8 cellular contexts compared by ENCODE assay signal in genomic region chr1:27349784-27350672, GRCh38. TPM values are rescaled to one million over a fixed set of nuclear protein-coding genes. Genes with fewer than 3 reads are reported as not detected.
DNase-seq lines count a peak whose midpoint lies in the region; ATAC-seq and TF ChIP-seq lines count a peak whose summit lies in the region.

No MANE protein-coding gene starts in this region.

- peak overlapping the region; percentile 41 for H3K9ac ChIP-seq in ES-I3 (ENCODE audit: low read depth, low read length)

- H3K27ac ChIP-seq in dorsolateral prefrontal cortex (peak overlapping the region in 2 of 59 donors; percentile 28 to 57), transverse colon (peak overlapping the region; percentile 2 to 55 (median 5))

- TF ChIP-seq CTCF in dorsolateral prefrontal cortex (IDR thresholded peaks at IDR 0.05 in 54 of 56, conservative IDR thresholded peaks at IDR 0.05 in 2 of 56; ENCODE audit: low read depth in 1 of 56, partially characterized antibody in 56 of 56) (no peak), transverse colon (IDR thresholded peaks at IDR 0.05) (peak in 1 of 5 experiments; percentile 14)

- H3K36me3 ChIP-seq in ES-I3 (ENCODE audit: insufficient read depth, low read length) (no peaks in the 10 kb centered on the region), transverse colon (no peaks in the 10 kb centered on the region)

- H3K27me3 ChIP-seq in dorsolateral prefrontal cortex (peaks cover 0 to 22% (median 4%) of the 10 kb centered on the region in 45 donors), transverse colon (no peaks in the 10 kb centered on the region)

- no peaks in the 10 kb centered on the region for H3K9me3 ChIP-seq in ES-I3 (ENCODE audit: control insufficient read depth, insufficient read depth, low read length)
- no peaks in the 10 kb centered on the region for H3K9me3 ChIP-seq in transverse colon

- no peak for TF ChIP-seq EP300 in transverse colon (IDR thresholded peaks at IDR 0.05; ENCODE audit: low read depth)

- in situ Hi-C loops in transverse colon (cut with MboI; ENCODE audit: low pct_ligation_motif_present in 1 of 4, low pct_unique_long_range_greater_than_20kb in 1 of 4, low sequenced_read_pairs in 3 of 4): no loop called here

- TF ChIP-seq POLR2A in transverse colon (IDR thresholded peaks at IDR 0.05): no peak

- H3K4me1 ChIP-seq in ES-I3 (ENCODE audit: insufficient read depth, low read length) (peaks cover 11% of the 10 kb centered on the region; the same call in 1 of the 2 replicates), transverse colon (peaks cover 15 to 30% (median 26%) of the 10 kb centered on the region in 4 donors)

- DNase-seq in NCI-H345 (lab: John Stamatoyannopoulos, UW) (peak; percentile 76), dorsolateral prefrontal cortex (peak in 6 of 10 donors; percentile 24 to 65 (median 51)), lung microvascular endothelial cell (ENCODE audit: low read depth in 2 of 2) (peak; percentile 73 to 79), transverse colon (peak; percentile 72), H4 (ENCODE audit: low spot score) (no peak)

- intact Hi-C loops in dorsolateral prefrontal cortex (cut with DNase I): loop anchor here in 1 of 2 donors (10.0 kb wide), 1 partner anchor 1905 kb away; no protein-coding TSS in a partner anchor
- intact Hi-C loops in transverse colon (cut with DNase I; ENCODE audit: low total_unique reads): no loop called here

- ATAC-seq in HG03565 (IDR thresholded peaks at IDR 0.05; ENCODE audit: unreplicated experiment): no peak
- no peak for ATAC-seq in GM18858 (IDR thresholded peaks at IDR 0.05; ENCODE audit: unreplicated experiment)

- WGBS in transverse colon (ENCODE audit: low coverage in 1 of 2), 2 donors: 19 to 42% methylated on average over 4 to 72 of the region's 84 CpGs

- H3K4me3 ChIP-seq in dorsolateral prefrontal cortex (peak overlapping the region; percentile 1 to 69 (median 49)), transverse colon (peak overlapping the region; percentile 25 to 56 (median 37))

RNA-seq across cellular contexts. Expression of gene SYTL1, which starts 8.2 kb away (rescaled TPM):
- total RNA-seq in dorsolateral prefrontal cortex (1 to 10 TPM in 98 of 120 experiments, under 1 TPM in 22; 0.37 to 5.3 (median 2.2) TPM), lung microvascular endothelial cell (0.22 TPM in 1 of 2 replicates, not detected in the other), transverse colon (1 to 10 TPM; 5.2 to 9.2 (median 6.9) TPM)
- total RNA-seq in H4 (2014; rRNA removed; shearing (Covaris generic)): 0.99 and 1.0 TPM in 2 replicates

RNA-seq across cellular contexts. Expression of gene MAP3K6, which starts 16.7 kb away (rescaled TPM):
- 10 to 100 TPM in 116 of 120 experiments, 1 to 10 TPM in 4; 8.7 to 37.4 (median 18.7) TPM for total RNA-seq in dorsolateral prefrontal cortex
- total RNA-seq in lung microvascular endothelial cell: 2.0 and 3.9 TPM in 2 replicates
- total RNA-seq in transverse colon: 10 to 100 TPM; 13.5 to 35.5 (median 24.4) TPM
- total RNA-seq in H4 (2014; rRNA removed; shearing (Covaris generic)): 4.2 and 6.7 TPM in 2 replicates

RNA-seq across cellular contexts. Expression of gene FCN3, which starts 24.6 kb away (rescaled TPM):
- total RNA-seq in dorsolateral prefrontal cortex (1 to 10 TPM in 17 of 120 experiments, under 1 TPM in 38, not detected in 65; 0.38 to 2.3 (median 0.74) TPM), lung microvascular endothelial cell (not detected in 2 replicates), transverse colon (1 to 10 TPM in 2 of 4 donors, not detected in 2; 1.2 to 1.9 TPM)
- total RNA-seq in H4 (2014; rRNA removed; shearing (Covaris generic)): not detected in 2 replicates

RNA-seq across cellular contexts. Expression of gene TMEM222, which starts 28.1 kb away (rescaled TPM):
- 10 to 100 TPM; 37.6 to 69.9 (median 51.8) TPM for total RNA-seq in dorsolateral prefrontal cortex
- 18.7 and 24.2 TPM in 2 replicates for total RNA-seq in lung microvascular endothelial cell
- 10 to 100 TPM; 14.6 to 41.0 (median 22.3) TPM for total RNA-seq in transverse colon
- total RNA-seq in H4 (2014; rRNA removed; shearing (Covaris generic)): 30.7 and 33.4 TPM in 2 replicates

RNA-seq across cellular contexts. Expression of gene CD164L2, which starts 33.1 kb away (rescaled TPM):
- total RNA-seq in dorsolateral prefrontal cortex (1 to 10 TPM in 5 of 120 experiments, under 1 TPM in 30, not detected in 85; 0.24 to 1.6 (median 0.59) TPM), lung microvascular endothelial cell (not detected in 2 replicates), transverse colon (not detected)
- total RNA-seq in H4 (2014; rRNA removed; shearing (Covaris generic)): not detected in 2 replicates
